In the genomic region with DNA sequence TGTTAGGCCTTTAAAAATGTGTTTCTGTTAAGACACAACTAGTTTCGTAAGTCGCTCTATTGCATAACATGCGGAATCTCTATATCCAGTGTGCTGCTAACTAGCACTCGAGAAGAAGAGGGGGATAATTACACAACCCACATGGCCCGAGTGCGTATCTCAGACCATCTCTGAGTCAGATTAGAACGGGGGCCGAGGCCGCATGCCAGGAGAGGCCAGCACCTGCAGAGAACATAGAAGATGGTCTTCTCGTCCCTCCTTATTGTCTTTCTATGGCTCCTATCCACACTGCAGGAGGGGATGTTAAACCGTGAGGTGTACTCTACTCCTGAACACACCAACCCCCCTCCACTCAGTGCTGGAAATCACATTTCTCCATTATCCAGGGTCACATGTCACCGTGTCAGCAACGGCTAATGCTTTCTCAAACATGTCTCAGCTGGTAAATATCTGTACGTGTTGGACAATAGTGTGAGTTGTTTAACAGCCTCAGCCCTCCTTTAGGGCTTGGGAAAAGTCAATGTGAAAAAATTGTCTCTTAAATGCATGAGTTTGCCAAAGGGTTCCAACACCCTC, we compare ENCODE assay signal across 1 cellular context.
TF ChIP-seq lines count a peak whose summit lies in the region.

No MANE protein-coding gene starts in this region.

TF ChIP-seq in HEK293, 187 proteins besides CTCF, POLR2A, EP300 and RAD21 (continued from another document):
- TF ChIP-seq, protein P1, sequence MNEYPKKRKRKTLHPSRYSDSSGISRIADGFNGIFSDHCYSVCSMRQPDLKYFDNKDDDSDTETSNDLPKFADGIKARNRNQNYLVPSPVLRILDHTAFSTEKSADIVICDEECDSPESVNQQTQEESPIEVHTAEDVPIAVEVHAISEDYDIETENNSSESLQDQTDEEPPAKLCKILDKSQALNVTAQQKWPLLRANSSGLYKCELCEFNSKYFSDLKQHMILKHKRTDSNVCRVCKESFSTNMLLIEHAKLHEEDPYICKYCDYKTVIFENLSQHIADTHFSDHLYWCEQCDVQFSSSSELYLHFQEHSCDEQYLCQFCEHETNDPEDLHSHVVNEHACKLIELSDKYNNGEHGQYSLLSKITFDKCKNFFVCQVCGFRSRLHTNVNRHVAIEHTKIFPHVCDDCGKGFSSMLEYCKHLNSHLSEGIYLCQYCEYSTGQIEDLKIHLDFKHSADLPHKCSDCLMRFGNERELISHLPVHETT (tag by site-specific recombination; IDR thresholded peaks at IDR 0.05) = no peak
- no peak for TF ChIP-seq ZNF837 (tag by site-specific recombination; IDR thresholded peaks at IDR 0.05)
- no peak for TF ChIP-seq TRIM28 (IDR thresholded peaks at IDR 0.05; ENCODE audit: borderline replicate concordance, low read length)
- TF ChIP-seq, protein P2, sequence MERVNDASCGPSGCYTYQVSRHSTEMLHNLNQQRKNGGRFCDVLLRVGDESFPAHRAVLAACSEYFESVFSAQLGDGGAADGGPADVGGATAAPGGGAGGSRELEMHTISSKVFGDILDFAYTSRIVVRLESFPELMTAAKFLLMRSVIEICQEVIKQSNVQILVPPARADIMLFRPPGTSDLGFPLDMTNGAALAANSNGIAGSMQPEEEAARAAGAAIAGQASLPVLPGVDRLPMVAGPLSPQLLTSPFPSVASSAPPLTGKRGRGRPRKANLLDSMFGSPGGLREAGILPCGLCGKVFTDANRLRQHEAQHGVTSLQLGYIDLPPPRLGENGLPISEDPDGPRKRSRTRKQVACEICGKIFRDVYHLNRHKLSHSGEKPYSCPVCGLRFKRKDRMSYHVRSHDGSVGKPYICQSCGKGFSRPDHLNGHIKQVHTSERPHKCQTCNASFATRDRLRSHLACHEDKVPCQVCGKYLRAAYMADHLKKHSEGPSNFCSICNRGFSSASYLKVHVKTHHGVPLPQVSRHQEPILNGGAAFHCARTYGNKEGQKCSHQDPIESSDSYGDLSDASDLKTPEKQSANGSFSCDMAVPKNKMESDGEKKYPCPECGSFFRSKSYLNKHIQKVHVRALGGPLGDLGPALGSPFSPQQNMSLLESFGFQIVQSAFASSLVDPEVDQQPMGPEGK (tag by site-specific recombination; IDR thresholded peaks at IDR 0.05) = peak; percentile 27; the same call in 1 of the 2 replicates
- no peak for TF ChIP-seq ZNF510 (tag by site-specific recombination; IDR thresholded peaks at IDR 0.05; ENCODE audit: insufficient replicate concordance)
- no peak for TF ChIP-seq ZNF548 (tag by site-specific recombination; IDR thresholded peaks at IDR 0.05)
- TF ChIP-seq ZNF610 (tag by site-specific recombination; IDR thresholded peaks at IDR 0.05; ENCODE audit: borderline replicate concordance) = no peak
- no peak for TF ChIP-seq ZNF157 (tag by site-specific recombination; IDR thresholded peaks at IDR 0.05)
- TF ChIP-seq ZNF768 (tag by site-specific recombination; IDR thresholded peaks at IDR 0.05) = no peak
- TF ChIP-seq ZFHX2 (tag by site-specific recombination; conservative IDR thresholded peaks at IDR 0.05) = no peak
TF ChIP-seq in HEK293: peak in this region for 2.
